In genomic region chr3:192819001-192819569, GRCh38 we compare ENCODE assay signal across 8 cellular contexts.
DNase-seq lines count a peak whose midpoint lies in the region; ATAC-seq, FAIRE-seq and TF ChIP-seq lines count a peak whose summit lies in the region.

No MANE protein-coding gene starts in this region.

- H3K36me3 Mint-ChIP-seq in type B pancreatic cell: no peaks in the 10 kb centered on the region

- H3K4me3 ChIP-seq in GM08714 (ENCODE audit: low read length) (peak overlapping the region; percentile 43; the same call in 1 of the 2 replicates), heart right ventricle (no peak overlapping the region), suprapubic skin (no peak overlapping the region)

- ATAC-seq in HG02870 (IDR thresholded peaks at IDR 0.05; ENCODE audit: unreplicated experiment) (peak; percentile 52), heart right ventricle (peak in 6 of 8 donors; percentile 33 to 83 (median 53))

- H3K27me3 ChIP-seq in heart right ventricle (no peaks in the 10 kb centered on the region), suprapubic skin (no peaks in the 10 kb centered on the region)

- peak overlapping the region; percentile 25 for H3K27ac Mint-ChIP-seq in type B pancreatic cell

- no peak for TF ChIP-seq POLR2A in suprapubic skin (IDR thresholded peaks at IDR 0.05)

- no peaks in the 10 kb centered on the region for H3K27me3 Mint-ChIP-seq in type B pancreatic cell

- no peaks in the 10 kb centered on the region for H3K9me3 ChIP-seq in heart right ventricle
- H3K9me3 ChIP-seq in suprapubic skin: no peaks in the 10 kb centered on the region

- H3K9me3 Mint-ChIP-seq in type B pancreatic cell: no peaks in the 10 kb centered on the region

- TF ChIP-seq CTCF in heart right ventricle (IDR thresholded peaks at IDR 0.05): no peak
- no peak for TF ChIP-seq CTCF in type B pancreatic cell (conservative IDR thresholded peaks at IDR 0.05)
- no peak for TF ChIP-seq CTCF in suprapubic skin (IDR thresholded peaks at IDR 0.05)

- WGBS in heart right ventricle, 2 donors: 71 to 78% methylated on average over 7 of the region's 7 CpGs
- 50% methylated on average over 7 of the region's 7 CpGs for whole genome bisulfite sequencing in suprapubic skin

- H3K27ac ChIP-seq in heart right ventricle (peak overlapping the region in 2 of 10 donors; percentile 4 to 7), suprapubic skin (no peak overlapping the region)

- peaks cover 0 to 26% (median 20%) of the 10 kb centered on the region in 9 donors for H3K4me1 ChIP-seq in heart right ventricle
- peaks cover 17% of the 10 kb centered on the region for H3K4me1 ChIP-seq in suprapubic skin

- H3K4me3 Mint-ChIP-seq in type B pancreatic cell: peak overlapping the region; percentile 13

- peak; percentile 51 to 65 for DNase-seq in activated CD4-positive, alpha-beta T cell treated with anti-CD3 and anti-CD28 coated beads, Interleukin-2, amount 50 U/mL, for 48 hours
- DNase-seq in heart right ventricle (no peak), type B pancreatic cell (ENCODE audit: extremely low spot score, unreplicated experiment) (no peak), GM19238 (ENCODE audit: insufficient read length, low spot score) (no peak), suprapubic skin (ENCODE audit: low spot score in 2 of 2) (no peak), HTR-8/SVneo (ENCODE audit: insufficient read length, low spot score) (no peak)

- TF ChIP-seq EP300 in suprapubic skin (IDR thresholded peaks at IDR 0.05): no peak

- intact Hi-C loops in heart right ventricle (cut with DNase I): loop anchor here in 9 of 10 donors (5.0 to 10.0 kb wide), 6 partner anchors 96 to 758 kb away; partner anchors contain the start of gene MB21D2 (in 9 of the 9)

- H3K36me3 ChIP-seq in heart right ventricle (no peaks in the 10 kb centered on the region), suprapubic skin (no peaks in the 10 kb centered on the region)

- FAIRE-seq in HTR-8/SVneo (lab: Jason Lieb, UNC): no peak

- H3K4me1 Mint-ChIP-seq in type B pancreatic cell (ENCODE audit: unreplicated experiment): peaks cover 40% of the 10 kb centered on the region

Comparison
In these comparisons a context has a peak if more than half of its experiments do, and no peak if none do; other contexts are left out.
1. DNase-seq: peak in activated CD4-positive, alpha-beta T cell treated with anti-CD3 and anti-CD28 coated beads, Interleukin-2, amount 50 U/mL, for 48 hours (2 of 2); none in heart right ventricle (0 of 2), type B pancreatic cell (single experiment), GM19238 (single experiment), suprapubic skin (0 of 2) and HTR-8/SVneo (single experiment).